In genomic region chr18:64203295-64203694, GRCh38 we compare ENCODE assay signal across 1 cellular context.
A peak's percentile ranks its signal among the peaks of the same experiment; 100 is the strongest.
TF ChIP-seq lines count a peak whose summit lies in the region.

No MANE protein-coding gene starts in this region.

TF ChIP-seq in GM12878, 131 proteins besides CTCF, POLR2A, EP300 and RAD21:
- peak; percentile 60 for TF ChIP-seq MTA2 (IDR thresholded peaks at IDR 0.05; ENCODE audit: low read depth)
- no peak for TF ChIP-seq TARDBP (IDR thresholded peaks at IDR 0.05; ENCODE audit: borderline replicate concordance)
- TF ChIP-seq STAT3 (IDR thresholded peaks at IDR 0.05; ENCODE audit: low read depth, low read length) = no peak
- TF ChIP-seq RELB (IDR thresholded peaks at IDR 0.05; ENCODE audit: low read depth) = 0 out of 2 replicates have a peak, but pooled peaks have one; percentile 31
- TF ChIP-seq DPF2 (IDR thresholded peaks at IDR 0.05) = peak; percentile 36
- peak; percentile 64; the same call in 1 of the 2 replicates for TF ChIP-seq IKZF1 (conservative IDR thresholded peaks at IDR 0.05)
- TF ChIP-seq CHD4 (IDR thresholded peaks at IDR 0.05) = no peak
- 0 out of 2 replicates have a peak, but pooled peaks have one; percentile 10 for TF ChIP-seq NR2F1 (conservative IDR thresholded peaks at IDR 0.05)
- TF ChIP-seq IKZF2 (IDR thresholded peaks at IDR 0.05) = peak; percentile 56 to 62; a peak in 2 of 4 replicates
